In genomic region chr9:134365115-134365596, GRCh38 we compare ENCODE assay signal across 14 cellular contexts. TPM values are rescaled to one million over a fixed set of nuclear protein-coding genes. Genes with fewer than 3 reads are reported as not detected.
DNase-seq lines count a peak whose midpoint lies in the region; ATAC-seq and TF ChIP-seq lines count a peak whose summit lies in the region.
"Had no signal": no experiment of that assay in that cellular context is flagged by ENCODE, and none has a peak within 500 bp of the region (broad histone marks: within the 10 kb centered on the region; RNA-seq: fewer than 3 reads in every experiment).

No MANE protein-coding gene starts in this region.

- H3K4ac ChIP-seq in mesenchymal stem cell (ENCODE audit: low read depth in 1 of 2, low read length in 2 of 2), result peak overlapping the region; percentile 26 to 66

- H3K4me2 ChIP-seq in mesenchymal stem cell (ENCODE audit: low read length, poor library complexity, severe bottlenecking), result no peak overlapping the region

- H3K23ac ChIP-seq in mesenchymal stem cell (ENCODE audit: low read length in 2 of 2), result no peak overlapping the region

- no peak for ATAC-seq in body of pancreas
- no peak for ATAC-seq in HG02798 (IDR thresholded peaks at IDR 0.05; ENCODE audit: poor library complexity, unreplicated experiment)

- H3K9me3 ChIP-seq in body of pancreas (no peaks in the 10 kb centered on the region), mesenchymal stem cell (ENCODE audit: control insufficient read depth, low read length) (no peaks in the 10 kb centered on the region)

- no peak for DNase-seq in HL-60 (ENCODE audit: low read depth in 1 of 2, low spot score in 1 of 2)
- DNase-seq in body of pancreas, result no peak
- no peak for DNase-seq in mesenchymal stem cell
- no peak for DNase-seq in substantia nigra (lab: John Stamatoyannopoulos, UW)
- no peak for DNase-seq in GM19238 (ENCODE audit: insufficient read length, low spot score)
- DNase-seq in DMS79 treated with DMSO at 0.1 percent for 48 hours (lab: John Stamatoyannopoulos, UW), result no peak
- no peak for DNase-seq in activated CD4-positive, alpha-beta T cell treated with anti-CD3 and anti-CD28 coated beads, Interleukin-2, amount 50 U/mL, for 4 hours
- DNase-seq: activated naive CD4-positive, alpha-beta T cell treated with anti-CD3 and anti-CD28 coated beads, Interleukin-2, amount 10 ng/mL, durations not matched to agents 7 days and 5 days; CD4-positive, alpha-beta memory T cell; NCI-H1417 treated with DMSO at 0.1 percent for 48 hours; NCI-H526 treated with DMSO at 0.1 percent for 48 hours; stimulated activated CD4-positive, alpha-beta T cell treated with anti-CD3 and anti-CD28 coated beads, Interleukin-4, amount 100 ng/mL, for 24 hours; stimulated activated naive CD4-positive, alpha-beta T cell treated with Interleukin-2 at 50 U/mL for 16 hours had no signal

- H2BK120ac ChIP-seq in mesenchymal stem cell (ENCODE audit: low read depth, low read length), result no peak overlapping the region

- peak overlapping the region in 1 of 2 experiments; percentile 76 for H3K14ac ChIP-seq in mesenchymal stem cell (ENCODE audit: low read length in 2 of 2)

- H4K8ac ChIP-seq in mesenchymal stem cell (ENCODE audit: low read length), result no peak overlapping the region

- WGBS in body of pancreas, 2 donors, result 87 to 100% methylated on average over 3 to 20 of the region's 21 CpGs
- WGBS in mesenchymal stem cell, result 95% methylated on average over 21 of the region's 21 CpGs

- no peak overlapping the region for H3K9ac ChIP-seq in mesenchymal stem cell (ENCODE audit: low read length)

- intact Hi-C loops in body of pancreas (cut with DNase I), result no loop called here

- H3K18ac ChIP-seq in mesenchymal stem cell (ENCODE audit: low read depth in 1 of 2, low read length in 2 of 2), result peak overlapping the region in 1 of 2 experiments; percentile 50

- H2AK5ac ChIP-seq in mesenchymal stem cell (ENCODE audit: low read length, severe bottlenecking), result no peak overlapping the region

- H3K4me1 ChIP-seq in body of pancreas (peaks cover 73% of the 10 kb centered on the region), mesenchymal stem cell (ENCODE audit: control insufficient read depth, insufficient read depth, low read depth, low read length) (peaks cover 48% of the 10 kb centered on the region)

- no peak for TF ChIP-seq CTCF in HL-60 (IDR thresholded peaks at IDR 0.05; ENCODE audit: insufficient read depth, low read length)
- TF ChIP-seq CTCF in body of pancreas (IDR thresholded peaks at IDR 0.05), result no peak

- peak overlapping the region; percentile 33 to 40 for H2BK12ac ChIP-seq in mesenchymal stem cell (ENCODE audit: low read length in 2 of 2)

- no peaks in the 10 kb centered on the region for H3K27me3 ChIP-seq in HL-60 (ENCODE audit: insufficient read depth, poor library complexity, severe bottlenecking)
- H3K27me3 ChIP-seq in body of pancreas, result no peaks in the 10 kb centered on the region
- no peaks in the 10 kb centered on the region for H3K27me3 ChIP-seq in mesenchymal stem cell (ENCODE audit: control insufficient read depth in 1 of 2, insufficient read depth in 1 of 2, low read length in 2 of 2)

- no peak overlapping the region for H2BK15ac ChIP-seq in mesenchymal stem cell (ENCODE audit: low read depth, poor library complexity, severe bottlenecking)

- H3K27ac ChIP-seq in HL-60 (replicated peaks), result peak overlapping the region; percentile 86
- peak overlapping the region in 3 of 4 donors; percentile 40 to 76 (median 64) for H3K27ac ChIP-seq in body of pancreas
- H3K27ac ChIP-seq in mesenchymal stem cell (ENCODE audit: low read length, poor library complexity, severe bottlenecking), result no peak overlapping the region
- H3K27ac ChIP-seq in substantia nigra (ENCODE audit: low read depth, low read length, poor library complexity, severe bottlenecking), result peak overlapping the region; percentile 71

- no peak overlapping the region for H2AFZ ChIP-seq in mesenchymal stem cell (ENCODE audit: low read depth, low read length)

- no peak overlapping the region for H2BK5ac ChIP-seq in mesenchymal stem cell (ENCODE audit: low read depth, low read length, poor library complexity, severe bottlenecking)

- no peaks in the 10 kb centered on the region for H3K36me3 ChIP-seq in body of pancreas (replicated peaks in 1 of 2; ENCODE audit: insufficient read depth in 1 of 2, low read depth in 2 of 2)
- peaks cover 0 to 25% of the 10 kb centered on the region in 2 experiments for H3K36me3 ChIP-seq in mesenchymal stem cell (ENCODE audit: control insufficient read depth in 1 of 2, insufficient read depth in 2 of 2, low read depth in 1 of 2, low read length in 2 of 2)

- H3K79me1 ChIP-seq in mesenchymal stem cell (replicated peaks; ENCODE audit: low read length, poor library complexity, severe bottlenecking), result peaks cover 78% of the 10 kb centered on the region

- H3K4me3 ChIP-seq in HL-60 (replicated peaks; ENCODE audit: insufficient read depth, low read length) (no peak overlapping the region), body of pancreas (no peak overlapping the region), mesenchymal stem cell (ENCODE audit: insufficient read depth in 1 of 2, low read depth in 1 of 2, low read length in 2 of 2) (no peak overlapping the region)

- TF ChIP-seq POLR2A in body of pancreas (IDR thresholded peaks at IDR 0.05), result no peak

- H4K91ac ChIP-seq in mesenchymal stem cell (ENCODE audit: low read length), result peak overlapping the region; percentile 34

RNA-seq across cellular contexts. Expression of gene RXRA, which starts 38.9 kb away (rescaled TPM):
- 10 to 100 TPM; 31.4 to 41.9 TPM for total RNA-seq in body of pancreas
- 37.8 TPM for polyA plus RNA-seq in mesenchymal stem cell (2013, experiment 1 of 2)
- polyA plus RNA-seq in mesenchymal stem cell (2013, experiment 2 of 2), result 38.3 TPM
